Comparison of ENCODE assay signal across 1 cellular context in the genomic region with DNA sequence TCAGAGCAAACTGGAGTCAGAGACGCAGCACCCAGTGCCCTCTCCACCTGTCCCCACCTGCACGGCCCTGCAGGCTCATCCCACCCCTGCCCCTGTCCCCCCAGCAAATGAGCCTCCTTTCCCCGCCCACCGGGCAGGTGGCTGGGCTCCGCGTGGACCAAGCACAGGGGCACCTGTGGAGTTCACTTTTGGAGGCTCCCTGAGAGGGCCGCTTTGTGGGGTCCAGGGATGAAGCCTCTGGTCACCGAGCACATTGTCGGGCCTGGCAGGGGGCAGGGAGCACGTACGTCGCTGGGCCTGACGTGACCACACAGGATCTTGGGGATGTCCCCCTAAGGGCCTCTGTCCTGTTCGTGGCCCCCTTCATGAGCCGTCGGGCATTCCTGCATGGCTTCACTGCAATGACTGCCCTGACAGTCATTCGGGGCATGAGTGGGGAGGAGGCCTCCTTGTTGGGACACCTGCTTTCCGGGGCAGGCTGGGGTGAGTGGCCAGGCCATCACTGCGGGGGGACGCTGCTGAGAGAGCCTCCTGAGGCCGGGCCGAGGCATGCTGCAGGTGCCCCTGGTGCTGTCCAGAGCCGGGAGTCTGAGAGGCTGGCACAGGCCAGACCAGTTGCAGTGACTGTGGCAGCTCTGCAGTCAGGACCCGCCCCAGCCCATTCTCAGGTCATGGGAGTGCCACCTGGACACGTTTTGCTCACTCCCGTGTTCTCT.
TF ChIP-seq lines count a peak whose summit lies in the region.

No MANE protein-coding gene starts in this region.

TF ChIP-seq in H1, 55 proteins besides CTCF, POLR2A, EP300 and RAD21:
- TF ChIP-seq KDM4A (IDR thresholded peaks at IDR 0.05; ENCODE audit: low read depth, low read length, severe bottlenecking), result no peak
- TF ChIP-seq RNF2 (IDR thresholded peaks at IDR 0.05; ENCODE audit: borderline replicate concordance, low read depth, low read length, missing control alignments, poor library complexity, severe bottlenecking), result no peak
